Comparison of ENCODE assay signal across 10 cellular contexts in the genomic region with DNA sequence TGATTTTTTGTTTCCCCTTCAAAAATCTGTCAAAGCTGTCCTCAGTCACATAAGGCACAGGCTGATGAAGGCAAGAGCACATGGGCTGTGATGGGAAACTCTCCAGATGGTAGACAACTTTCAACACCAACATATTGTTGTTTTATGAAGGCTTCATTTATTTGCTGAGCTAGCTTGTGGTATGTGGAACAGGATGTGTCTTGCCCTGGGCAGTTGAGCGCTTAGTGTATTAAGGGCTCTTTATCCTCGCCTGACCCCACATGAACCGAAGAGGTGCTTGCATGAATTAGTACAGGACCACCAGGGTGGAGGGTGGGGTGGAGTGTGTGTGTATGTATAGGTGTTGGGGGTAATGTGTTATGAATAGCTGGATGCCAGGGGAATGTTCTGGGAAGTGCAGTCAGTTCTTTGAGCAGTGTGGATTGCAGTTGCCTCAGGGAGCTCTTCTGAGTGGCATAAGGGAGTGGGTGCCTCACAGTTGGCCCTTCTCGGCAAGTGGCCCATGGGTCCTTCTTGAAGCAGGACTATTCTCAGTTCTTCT.
DNase-seq lines count a peak whose midpoint lies in the region; ATAC-seq and TF ChIP-seq lines count a peak whose summit lies in the region.
"Had no signal": no experiment of that assay in that cellular context is flagged by ENCODE, and none has a peak within 500 bp of the region (broad histone marks: within the 10 kb centered on the region; RNA-seq: fewer than 3 reads in every experiment).

No MANE protein-coding gene starts in this region.

- H3K36me3 ChIP-seq in osteoblast (ENCODE audit: insufficient read depth, low read length) = no peaks in the 10 kb centered on the region
- no peaks in the 10 kb centered on the region for H3K36me3 ChIP-seq in colonic mucosa

- peak overlapping the region; percentile 68 for H3K4me2 ChIP-seq in osteoblast (ENCODE audit: insufficient read depth, low read length)

- TF ChIP-seq CTCF in Calu3 (IDR thresholded peaks at IDR 0.05; ENCODE audit: unreplicated experiment) = no peak
- no peak for TF ChIP-seq CTCF in osteoblast (IDR thresholded peaks at IDR 0.05; ENCODE audit: extremely low read depth, low read depth, low read length)
- no peak for TF ChIP-seq CTCF in colonic mucosa (IDR thresholded peaks at IDR 0.05)

- H3K27ac ChIP-seq in epithelial cell of prostate (peak overlapping the region; percentile 94), osteoblast (ENCODE audit: low read depth, low read length) (peak overlapping the region; percentile 83), colonic mucosa (no peak overlapping the region)

- H3K9me3 Mint-ChIP-seq in Calu3 (ENCODE audit: low read depth, unreplicated experiment) = no peaks in the 10 kb centered on the region

- CTCF ChIA-PET in Calu3 (lab: Charles Lee) = interaction anchor here (0.6 to 2.7 kb wide), 8 partner anchors 11 to 613 kb away, joined by 3 to 22 read pairs (median 6); no protein-coding TSS in a partner anchor

- no peak overlapping the region for H2AFZ ChIP-seq in osteoblast (ENCODE audit: low read length)

- H3K4me3 Mint-ChIP-seq in Calu3 (ENCODE audit: low read depth, unreplicated experiment) = peak overlapping the region; percentile 11

- DNase-seq in Calu3 (no peak), NCI-H446 treated with DMSO at 0.1 percent for 48 hours (lab: John Stamatoyannopoulos, UW) (peak; percentile 81), epithelial cell of prostate (ENCODE audit: low read depth, low spot score) (no peak), osteoblast (ENCODE audit: insufficient read length, low spot score, missing footprints) (peak; percentile 37), colonic mucosa (no peak), NCI-H510A (lab: John Stamatoyannopoulos, UW) (no peak)
- DNase-seq: NCI-H187 treated with DMSO at 0.1 percent for 48 hours had no signal

- no peak for ATAC-seq in GM18505 (IDR thresholded peaks at IDR 0.05; ENCODE audit: unreplicated experiment)
- no peak for ATAC-seq in HG03139 (IDR thresholded peaks at IDR 0.05; ENCODE audit: unreplicated experiment)
- ATAC-seq: activated CD4-positive, CD25-positive, alpha-beta regulatory T cell treated with anti-CD3 and anti-CD28 coated beads, Interleukin-2, amount 50 U/mL, for 24 hours had no signal

- H3K27ac Mint-ChIP-seq in Calu3 (ENCODE audit: unreplicated experiment) = peak overlapping the region; percentile 66

- H3K9me3 ChIP-seq in osteoblast (ENCODE audit: low read depth, low read length) (no peaks in the 10 kb centered on the region), colonic mucosa (no peaks in the 10 kb centered on the region)

- peaks cover 28% of the 10 kb centered on the region for H3K4me1 Mint-ChIP-seq in Calu3 (ENCODE audit: low read depth, unreplicated experiment)

- no peak for TF ChIP-seq POLR2A in GM18505 (IDR thresholded peaks at IDR 0.05; ENCODE audit: borderline replicate concordance, extremely low read depth, insufficient read depth, insufficient read length)

- H3K27me3 ChIP-seq in osteoblast (ENCODE audit: insufficient read depth, low read length) = no peaks in the 10 kb centered on the region
- H3K27me3 ChIP-seq in colonic mucosa = no peaks in the 10 kb centered on the region

- no peak overlapping the region for H3K9ac ChIP-seq in colonic mucosa (ENCODE audit: low read depth in 2 of 2, low read length in 2 of 2)

- H3K36me3 Mint-ChIP-seq in Calu3 (ENCODE audit: insufficient read depth, unreplicated experiment) = peaks cover 8% of the 10 kb centered on the region

- H3K4me3 ChIP-seq in osteoblast (ENCODE audit: insufficient read depth, low read length) = no peak overlapping the region
- no peak overlapping the region for H3K4me3 ChIP-seq in colonic mucosa

- intact Hi-C loops in Calu3 (cut with micrococcal nuclease; ENCODE audit: unreplicated experiment) = no loop called here
- intact Hi-C loops in colonic mucosa (cut with DNase I) = loop anchor here (5.0 to 10.0 kb wide), 2 partner anchors 57 to 610 kb away; no protein-coding TSS in a partner anchor

- no peaks in the 10 kb centered on the region for H4K20me1 ChIP-seq in osteoblast (ENCODE audit: insufficient read depth, low read length)

- H3K79me2 ChIP-seq in osteoblast (ENCODE audit: insufficient read depth, low read length) = no peaks in the 10 kb centered on the region

- BruUV-seq in Calu3 (replicated peaks; lab: Mats Ljungman, UMichigan) = no TSS peak

- no peaks in the 10 kb centered on the region for H3K27me3 Mint-ChIP-seq in Calu3 (ENCODE audit: unreplicated experiment)

- peaks cover 17% of the 10 kb centered on the region for H3K4me1 ChIP-seq in osteoblast (ENCODE audit: insufficient read depth, low read length)
- H3K4me1 ChIP-seq in colonic mucosa = no peaks in the 10 kb centered on the region

Comparison
In these comparisons a context has a peak if more than half of its experiments do, and no peak if none do; other contexts are left out.
1. DNase-seq: peak in NCI-H446 treated with DMSO at 0.1 percent for 48 hours (single experiment) and osteoblast (single experiment); none in Calu3 (single experiment), epithelial cell of prostate (single experiment), colonic mucosa (single experiment) and NCI-H510A (single experiment).